ENCODE assay signal across 1 cellular context in the genomic region with DNA sequence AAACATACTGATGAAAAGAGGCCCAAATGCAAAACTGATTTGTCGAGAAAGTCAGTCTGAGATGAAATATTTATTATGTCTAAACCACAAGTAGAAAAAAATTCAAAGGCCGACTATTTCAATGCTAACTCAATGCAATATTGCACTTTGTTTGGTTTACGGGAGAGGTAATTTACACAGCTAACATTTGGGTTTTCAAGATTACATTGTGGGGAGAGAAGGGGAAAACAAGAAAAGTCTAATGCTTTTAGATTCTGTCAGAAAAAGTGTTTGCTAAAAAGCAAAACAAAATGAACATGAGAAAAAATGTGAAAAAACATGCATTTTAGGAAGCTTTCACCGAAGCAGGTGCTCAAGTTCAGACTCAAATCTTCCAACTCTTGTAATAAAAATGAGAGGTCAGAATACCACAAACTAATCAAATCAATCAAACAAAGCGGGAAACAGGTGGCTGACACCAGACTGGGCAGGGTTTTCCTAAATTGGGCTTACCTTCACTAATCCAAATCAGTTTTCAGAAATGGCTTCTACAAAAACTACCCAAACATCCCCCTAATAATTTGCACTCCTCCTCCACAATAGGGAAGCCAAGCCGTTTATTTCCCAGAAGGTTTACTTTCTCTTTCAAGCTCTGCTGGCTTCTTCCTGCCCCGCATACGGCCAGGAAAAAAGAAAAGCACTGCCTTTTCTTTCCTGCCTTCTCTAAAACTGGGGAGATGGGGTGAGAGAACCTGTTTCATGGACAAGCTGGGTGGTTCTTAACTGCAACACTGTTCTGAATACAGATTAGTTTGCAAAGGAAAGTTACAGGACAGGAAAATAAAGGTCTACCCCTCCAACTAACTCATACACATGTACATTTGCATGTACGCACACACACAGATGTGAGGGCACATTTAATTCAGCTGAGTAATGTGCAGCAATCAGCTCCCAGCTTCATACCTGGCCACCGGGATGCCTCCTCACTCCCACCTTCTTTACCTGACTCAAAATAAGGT.
TF ChIP-seq lines count a peak whose summit lies in the region.

No MANE protein-coding gene starts in this region.

TF ChIP-seq in IMR-90, 13 proteins besides CTCF, POLR2A, EP300 and RAD21 (continued from another document):
- TF ChIP-seq SMC3 (IDR thresholded peaks at IDR 0.05; ENCODE audit: low read depth, low read length): no peak
